ENCODE assay signal across 8 cellular contexts in genomic region chr1:239951518-239952130, GRCh38.
DNase-seq lines count a peak whose midpoint lies in the region; ATAC-seq and TF ChIP-seq lines count a peak whose summit lies in the region.

No MANE protein-coding gene starts in this region.

- H3K36me3 Mint-ChIP-seq in osteocyte (ENCODE audit: unreplicated experiment): no peaks in the 10 kb centered on the region

- ATAC-seq in HG03439 (IDR thresholded peaks at IDR 0.05; ENCODE audit: unreplicated experiment) (peak; percentile 78), HG02884 (IDR thresholded peaks at IDR 0.05; ENCODE audit: unreplicated experiment) (no peak)

- TF ChIP-seq CTCF in GM13976 (IDR thresholded peaks at IDR 0.05; ENCODE audit: borderline replicate concordance, control extremely low read depth, extremely low read depth, insufficient read depth, missing control alignments) (peak; percentile 54), osteocyte (IDR thresholded peaks at IDR 0.05) (peak; percentile 81)

- peaks cover 12% of the 10 kb centered on the region for H3K27me3 Mint-ChIP-seq in osteocyte (ENCODE audit: unreplicated experiment)

- no peaks in the 10 kb centered on the region for H3K9me3 Mint-ChIP-seq in osteocyte (ENCODE audit: unreplicated experiment)

- H3K4me1 Mint-ChIP-seq in osteocyte (ENCODE audit: unreplicated experiment): peaks cover 3% of the 10 kb centered on the region

- H3K4me3 Mint-ChIP-seq in osteocyte (ENCODE audit: unreplicated experiment): no peak overlapping the region

- DNase-seq in AG08395 (ENCODE audit: low spot score): peak; percentile 64
- peak; percentile 60 for DNase-seq in GM13976 (ENCODE audit: low spot score)
- DNase-seq in NCI-H82 (lab: John Stamatoyannopoulos, UW): peak; percentile 96
- DNase-seq in activated CD8-positive, alpha-beta memory T cell treated with anti-CD3 and anti-CD28 coated beads, Interleukin-2, amount 50 U/mL, for 48 hours: peak; percentile 67
- DNase-seq in fibroblast of the conjunctiva (ENCODE audit: low read depth): peak; percentile 59
- no peak for DNase-seq in osteocyte (ENCODE audit: extremely low spot score, unreplicated experiment)

- in situ Hi-C loops in GM13976 (cut with MboI; ENCODE audit: low sequenced_read_pairs, unreplicated experiment): no loop called here

- H3K27ac Mint-ChIP-seq in osteocyte (ENCODE audit: unreplicated experiment): no peak overlapping the region
